Comparison of ENCODE assay signal across 9 cellular contexts in the genomic region with DNA sequence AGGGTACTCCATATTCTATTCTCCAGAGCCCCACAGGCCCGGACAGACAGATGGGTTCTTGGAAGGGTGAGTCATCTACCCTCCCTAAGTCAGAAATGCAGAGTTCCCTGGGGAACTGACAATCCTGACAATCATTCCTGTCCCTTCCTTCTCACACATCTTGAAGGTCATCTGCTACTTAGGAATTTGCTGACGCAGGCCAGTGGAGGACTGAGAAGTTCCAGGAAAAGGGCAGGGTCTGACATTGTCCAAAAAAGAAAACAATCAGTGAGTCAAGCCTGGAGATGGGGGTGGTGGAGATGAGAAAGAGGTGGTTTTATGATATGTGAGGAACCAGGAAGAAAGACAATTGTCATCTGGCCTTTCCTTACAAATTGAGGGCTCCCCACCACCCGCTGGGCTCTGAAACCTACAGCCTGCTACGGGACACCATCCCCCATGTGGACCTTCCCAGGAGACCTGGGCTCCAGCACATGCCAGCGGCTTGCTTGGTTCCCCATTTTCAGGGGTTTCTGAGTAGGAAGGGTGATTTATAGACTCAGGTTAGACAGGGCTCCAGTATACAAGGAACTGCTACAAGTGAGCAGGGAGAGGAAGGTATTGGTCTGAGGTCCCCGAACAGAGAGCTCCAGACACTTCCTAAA. TPM values are rescaled to one million over a fixed set of nuclear protein-coding genes. Genes with fewer than 3 reads are reported as not detected.
DNase-seq lines count a peak whose midpoint lies in the region; ATAC-seq and TF ChIP-seq lines count a peak whose summit lies in the region.
"Had no signal": no experiment of that assay in that cellular context is flagged by ENCODE, and none has a peak within 500 bp of the region (broad histone marks: within the 10 kb centered on the region; RNA-seq: fewer than 3 reads in every experiment).

No MANE protein-coding gene starts in this region.

- peaks cover 18 to 48% (median 22%) of the 10 kb centered on the region in 4 donors for H3K4me1 ChIP-seq in transverse colon

- in situ Hi-C loops in transverse colon (cut with MboI; ENCODE audit: low pct_ligation_motif_present in 1 of 4, low pct_unique_long_range_greater_than_20kb in 1 of 4, low sequenced_read_pairs in 3 of 4), result no loop called here

- H3K4me3 ChIP-seq in transverse colon (no peak overlapping the region), WERI-Rb-1 (ENCODE audit: low read depth, low read length) (no peak overlapping the region)

- WGBS in transverse colon (ENCODE audit: low coverage in 1 of 2), 2 donors, result 55 to 58% methylated on average over 4 to 6 of the region's 6 CpGs

- intact Hi-C loops in transverse colon (cut with DNase I; ENCODE audit: low total_unique reads), result no loop called here

- H3K27me3 ChIP-seq in transverse colon (no peaks in the 10 kb centered on the region), WERI-Rb-1 (ENCODE audit: insufficient read depth, low read depth, severe bottlenecking) (no peaks in the 10 kb centered on the region)

- H3K27ac ChIP-seq in transverse colon (peak overlapping the region; percentile 55 to 74 (median 69)), WERI-Rb-1 (no peak overlapping the region)

- TF ChIP-seq CTCF in transverse colon (IDR thresholded peaks at IDR 0.05), result no peak
- TF ChIP-seq CTCF in WERI-Rb-1 (IDR thresholded peaks at IDR 0.05; ENCODE audit: low read depth, low read length), result no peak

- ATAC-seq in HG03354 (IDR thresholded peaks at IDR 0.05; ENCODE audit: poor library complexity, severe bottlenecking, unreplicated experiment), result peak; percentile 23

- peak; percentile 85 for DNase-seq in AG08395 (ENCODE audit: low spot score)
- DNase-seq in amniotic epithelial cell (ENCODE audit: low read depth), result peak; percentile 93
- peak; percentile 71 for DNase-seq in kidney glomerular epithelial cell (lab: John Stamatoyannopoulos, UW)
- DNase-seq in transverse colon, result no peak
- DNase-seq in WERI-Rb-1, result no peak
- no peak for DNase-seq in effector CD8-positive, alpha-beta T cell (lab: John Stamatoyannopoulos, UW)
- DNase-seq in cerebellar cortex (ENCODE audit: low spot score), result no peak
- DNase-seq: activated T-cell treated with anti-CD3 and anti-CD28 coated beads, Interleukin-2, amount 50 U/mL, for 4 hours had no signal

- H3K36me3 ChIP-seq in transverse colon (peaks cover 0 to 22% (median 9%) of the 10 kb centered on the region in 4 donors), WERI-Rb-1 (peaks cover 18% of the 10 kb centered on the region)

- TF ChIP-seq EP300 in transverse colon (IDR thresholded peaks at IDR 0.05; ENCODE audit: low read depth), result peak; percentile 68

- no peaks in the 10 kb centered on the region for H3K9me3 ChIP-seq in transverse colon
- H3K9me3 ChIP-seq in WERI-Rb-1 (ENCODE audit: severe bottlenecking), result peaks cover 2% of the 10 kb centered on the region

- TF ChIP-seq POLR2A in transverse colon (IDR thresholded peaks at IDR 0.05), result no peak

RNA-seq across cellular contexts. Expression of a gene that starts 12.9 kb away (rescaled TPM):
- total RNA-seq in transverse colon, result 100 to 1,000 TPM in 3 of 4 donors, 10 to 100 TPM in 1; 64.7 to 213 (median 170) TPM

RNA-seq across cellular contexts. Expression of a gene that starts 22.7 kb away (rescaled TPM):
- total RNA-seq in transverse colon, result not detected
- total RNA-seq: activated T-cell treated with anti-CD3 and anti-CD28 coated beads, Interleukin-2, amount 50 U/mL, for 4 hours had no signal

RNA-seq across cellular contexts. Expression of a gene that starts 51.0 kb away (rescaled TPM):
- 10 to 100 TPM in 3 of 4 donors, 1 to 10 TPM in 1; 9.0 to 48.5 (median 30.7) TPM for total RNA-seq in transverse colon

Comparison
In these comparisons a context has a peak if more than half of its experiments do, and no peak if none do; other contexts are left out.
1. DNase-seq: peak in AG08395 (single experiment), amniotic epithelial cell (single experiment) and kidney glomerular epithelial cell (single experiment); none in transverse colon (single experiment), WERI-Rb-1 (single experiment), effector CD8-positive, alpha-beta T cell (single experiment) and cerebellar cortex (single experiment).